11 cellular contexts compared by ENCODE assay signal in the genomic region with DNA sequence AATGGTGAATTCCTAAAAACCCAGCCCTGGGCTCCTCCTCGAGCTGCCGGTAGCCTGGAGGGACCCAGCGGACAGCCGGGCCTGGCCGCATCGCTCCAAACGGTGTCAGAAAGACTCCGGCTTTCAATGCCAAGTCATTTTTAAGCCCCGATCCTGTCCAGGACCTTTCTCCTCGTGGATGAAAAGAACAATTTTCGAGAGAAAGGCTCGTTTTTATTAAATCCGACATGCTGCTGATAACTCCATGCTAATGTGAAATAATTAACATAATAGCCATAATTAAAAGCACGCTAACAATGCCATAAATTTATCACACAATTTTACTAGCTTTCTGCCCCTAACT. TPM values are rescaled to one million over a fixed set of nuclear protein-coding genes. Genes with fewer than 3 reads are reported as not detected.
DNase-seq lines count a peak whose midpoint lies in the region; ATAC-seq, FAIRE-seq and TF ChIP-seq lines count a peak whose summit lies in the region.
"Had no signal": no experiment of that assay in that cellular context is flagged by ENCODE, and none has a peak within 500 bp of the region (broad histone marks: within the 10 kb centered on the region; RNA-seq: fewer than 3 reads in every experiment).

No MANE protein-coding gene starts in this region.

- H3K14ac ChIP-seq in H1 (ENCODE audit: insufficient read length) = no peak overlapping the region

- H3K9me2 ChIP-seq in OCI-LY1 (ENCODE audit: low read depth, low read length) = no peaks in the 10 kb centered on the region

- H4K20me1 ChIP-seq in OCI-LY1 (ENCODE audit: insufficient read depth, low read length) (no peaks in the 10 kb centered on the region), H1 (replicated peaks in 1 of 2; ENCODE audit: control insufficient read depth in 1 of 2, insufficient read depth in 2 of 2, low read length in 2 of 2) (no peaks in the 10 kb centered on the region)

- peak overlapping the region; percentile 73 for H3K9ac ChIP-seq in OCI-LY1 (ENCODE audit: low read length)
- peak overlapping the region in 2 of 4 experiments; percentile 15 to 22; a peak in 1 of 7 replicates for H3K9ac ChIP-seq in H1 (replicated peaks in 1 of 4; ENCODE audit: extremely low read depth in 1 of 4, low read depth in 3 of 4, low read length in 3 of 4)
- no peak overlapping the region for H3K9ac ChIP-seq in rectal smooth muscle tissue (ENCODE audit: low read length)

- H2AK5ac ChIP-seq in H1 (ENCODE audit: low read depth, low read length) = no peak overlapping the region

- H3K27me3 ChIP-seq in OCI-LY1 (ENCODE audit: insufficient read depth, low read length) (no peaks in the 10 kb centered on the region), H1 (replicated peaks in 1 of 4; ENCODE audit: control insufficient read depth in 3 of 4, extremely low read depth in 1 of 4, insufficient read depth in 3 of 4, low read length in 3 of 4) (peaks cover 3 to 40% (median 22%) of the 10 kb centered on the region in 4 experiments; a peak in 6 of 7 replicates), rectal smooth muscle tissue (ENCODE audit: control insufficient read depth, insufficient read depth, low read length) (peaks cover 47% of the 10 kb centered on the region), ovary (peaks cover 6% of the 10 kb centered on the region)

- POLR2A ChIA-PET in H1 (lab: Charles Lee; ENCODE audit: partially characterized antibody) = interaction anchor here (1.1 to 2.1 kb wide), 3 partner anchors 9 to 12 kb away, joined by 4 to 15 read pairs (median 6); no protein-coding TSS in a partner anchor

- H3K36me3 ChIP-seq in OCI-LY1 (ENCODE audit: insufficient read depth, low read length) (no peaks in the 10 kb centered on the region), H1 (ENCODE audit: control insufficient read depth in 2 of 4, insufficient read depth in 4 of 4, low read length in 3 of 4) (no peaks in the 10 kb centered on the region), rectal smooth muscle tissue (ENCODE audit: control insufficient read depth, insufficient read depth, low read length) (no peaks in the 10 kb centered on the region), ovary (no peaks in the 10 kb centered on the region)

- peaks cover 37% of the 10 kb centered on the region for H3K23me2 ChIP-seq in H1 (ENCODE audit: low read depth, low read length)

- H2BK12ac ChIP-seq in H1 (ENCODE audit: low read depth, low read length) = no peak overlapping the region

- TF ChIP-seq RAD21 in H1 (IDR thresholded peaks at IDR 0.05 in 1 of 2, conservative IDR thresholded peaks at IDR 0.05 in 1 of 2; ENCODE audit: low read depth in 2 of 2, low read length in 2 of 2) = no peak

- H2AFZ ChIP-seq in OCI-LY1 (ENCODE audit: low read length) = peak overlapping the region; percentile 70; the same call in 1 of the 2 replicates
- H2AFZ ChIP-seq in H1 (ENCODE audit: low read length) = no peak overlapping the region

- H3F3A ChIP-seq in OCI-LY1 (ENCODE audit: insufficient read depth, low read length) = no peaks in the 10 kb centered on the region

- no peak overlapping the region for H2BK20ac ChIP-seq in H1 (ENCODE audit: low read length)

- peak; percentile 67 for DNase-seq in NCI-H146 (lab: John Stamatoyannopoulos, UW)
- no peak for DNase-seq in NCI-H146 treated with DMSO at 0.1 percent for 48 hours (lab: John Stamatoyannopoulos, UW; ENCODE audit: unreplicated experiment)
- DNase-seq in H1 (ENCODE audit: low read depth in 1 of 2, low spot score in 2 of 2) = no peak
- no peak for DNase-seq in ovary

- H3K4me2 ChIP-seq in OCI-LY1 (ENCODE audit: low read length) (peak overlapping the region; percentile 80), H1 (ENCODE audit: insufficient read depth in 1 of 2, low read depth in 2 of 2, low read length in 2 of 2) (peak overlapping the region; percentile 86 to 94)

- TF ChIP-seq POLR2A in H1 (IDR thresholded peaks at IDR 0.05; ENCODE audit: control extremely low read depth in 1 of 2, low read depth in 2 of 2, low read length in 2 of 2) (no peak; a peak in 1 of 3 replicates), ovary (IDR thresholded peaks at IDR 0.05) (no peak)

- H3K4me3 ChIP-seq in OCI-LY1 (ENCODE audit: low read depth, low read length, poor library complexity, severe bottlenecking) (peak overlapping the region; percentile 66), H1 (ENCODE audit: extremely low read depth in 1 of 4, insufficient read depth in 2 of 4, low read depth in 3 of 4, low read length in 4 of 4) (peak overlapping the region; percentile 26 to 80 (median 32)), rectal smooth muscle tissue (ENCODE audit: low read length) (peak overlapping the region; percentile 42), ovary (no peak overlapping the region)

- intact Hi-C loops in ovary (cut with DNase I) = no loop called here

- no peak overlapping the region for H4K5ac ChIP-seq in H1 (ENCODE audit: insufficient read length, low read depth, low read length)

- H3K79me1 ChIP-seq in H1 (ENCODE audit: low read depth, low read length) = no peaks in the 10 kb centered on the region

- H2BK120ac ChIP-seq in H1 (replicated peaks; ENCODE audit: low read depth, low read length) = peak overlapping the region; percentile 47

- no peak overlapping the region for H3K27ac ChIP-seq in OCI-LY1 (ENCODE audit: low read depth, low read length, poor library complexity, severe bottlenecking)
- no peak overlapping the region for H3K27ac ChIP-seq in H1 (ENCODE audit: low read depth, low read length)
- H3K27ac ChIP-seq in rectal smooth muscle tissue (ENCODE audit: low read depth, low read length) = no peak overlapping the region
- no peak overlapping the region for H3K27ac ChIP-seq in ovary

- H3K4ac ChIP-seq in H1 (replicated peaks; ENCODE audit: insufficient read length, low read depth, low read length) = no peak overlapping the region

- no peak overlapping the region for H3K23ac ChIP-seq in H1 (ENCODE audit: insufficient read length)

- no peak overlapping the region for H2BK15ac ChIP-seq in H1 (ENCODE audit: low read length)

- H3K79me2 ChIP-seq in OCI-LY1 (ENCODE audit: insufficient read depth, low read length) (no peaks in the 10 kb centered on the region), H1 (ENCODE audit: control insufficient read depth in 1 of 2, insufficient read depth in 2 of 2, low read length in 2 of 2) (peaks cover 0 to 10% of the 10 kb centered on the region in 2 experiments; a peak in 2 of 4 replicates)

- TF ChIP-seq CTCF in OCI-LY1 (IDR thresholded peaks at IDR 0.05; ENCODE audit: low read length) = no peak
- no peak for TF ChIP-seq CTCF in H1 (IDR thresholded peaks at IDR 0.05; ENCODE audit: control extremely low read depth in 1 of 3, insufficient read depth in 1 of 3, low read depth in 1 of 3, low read length in 3 of 3)
- TF ChIP-seq CTCF in ovary (IDR thresholded peaks at IDR 0.05) = no peak

- WGBS in H1 (ENCODE audit: extremely low coverage in 1 of 2, insufficient coverage in 1 of 2, insufficient read length in 1 of 2, insufficient replicate concordance in 2 of 2, low coverage in 1 of 2, low lambda C conversion rate in 2 of 2, missing lambda C conversion rate in 1 of 2), 2 experiments = 6% methylated on average over 14 of the region's 14 CpGs; no CpG with 5 or more reads in 1 of the 2 experiments
- WGBS in ovary, 3 donors = 8 to 11% (median 9%) methylated on average over 14 of the region's 14 CpGs

- H3K18ac ChIP-seq in H1 (ENCODE audit: extremely low read depth, low read length) = peak overlapping the region; percentile 53; the same call in 1 of the 2 replicates

- no peak overlapping the region for H3K56ac ChIP-seq in H1 (replicated peaks; ENCODE audit: insufficient read length, low read depth, low read length)

- TF ChIP-seq EP300 in H1 (IDR thresholded peaks at IDR 0.05; ENCODE audit: borderline replicate concordance in 1 of 2, low read depth in 2 of 2, low read length in 2 of 2) (no peak), ovary (IDR thresholded peaks at IDR 0.05) (no peak)

- ATAC-seq in HG02870 (IDR thresholded peaks at IDR 0.05; ENCODE audit: unreplicated experiment) (no peak), GM19328 (IDR thresholded peaks at IDR 0.05; ENCODE audit: unreplicated experiment) (no peak)

- H3K9me3 ChIP-seq in OCI-LY1 (ENCODE audit: low read length) (no peaks in the 10 kb centered on the region), H1 (ENCODE audit: insufficient read depth in 2 of 2, low read depth in 1 of 2, low read length in 1 of 2) (no peaks in the 10 kb centered on the region), ovary (peaks cover 0 to 14% of the 10 kb centered on the region in 2 donors)

- peak overlapping the region; percentile 37; the same call in 1 of the 2 replicates for H2BK5ac ChIP-seq in H1 (ENCODE audit: low read depth, low read length)

- FAIRE-seq in H1 (lab: Jason Lieb, UNC) = no peak
- FAIRE-seq: A204.1 had no signal

- H3K4me1 ChIP-seq in OCI-LY1 (ENCODE audit: insufficient read depth, low read length, severe bottlenecking) = peaks cover 9% of the 10 kb centered on the region
- peaks cover 4 to 22% (median 12%) of the 10 kb centered on the region in 4 experiments for H3K4me1 ChIP-seq in H1 (replicated peaks in 1 of 4; ENCODE audit: control insufficient read depth in 3 of 4, insufficient read depth in 4 of 4, low read length in 3 of 4)
- H3K4me1 ChIP-seq in rectal smooth muscle tissue (ENCODE audit: control insufficient read depth, insufficient read depth, low read length) = no peaks in the 10 kb centered on the region
- peaks cover 7% of the 10 kb centered on the region for H3K4me1 ChIP-seq in ovary (ENCODE audit: insufficient read depth)

- H4K8ac ChIP-seq in H1 (ENCODE audit: extremely low read depth, insufficient read depth, low read length) = no peak overlapping the region

- no peak overlapping the region for H4K91ac ChIP-seq in H1 (replicated peaks; ENCODE audit: insufficient read length, low read length)

- CTCF ChIA-PET in H1 (lab: Charles Lee; ENCODE audit: partially characterized antibody) = interaction anchor here (1.1 to 7.3 kb wide), 12 partner anchors 9 to 354 kb away, joined by 3 to 71 read pairs (median 5); no protein-coding TSS in a partner anchor

RNA-seq across cellular contexts. Expression of gene FOXD3, which starts 4.6 kb away (rescaled TPM):
- total RNA-seq in H1 (2021; fragmentation: NEBNext Ultra II Directional; extraction: Animal tissue kit (Norgen Biotek cat#: 25700)) = 33.7 and 35.8 TPM in 2 replicates
- polyA plus RNA-seq in H1 (2011; rRNA removed) (8.7 and 12.8 TPM in 2 replicates), ovary (under 1 TPM; 0.20 to 0.21 TPM)
- polyA plus RNA-seq in H1 (2011; cell fraction: cytosol; rRNA removed) = 7.3 TPM
- 9.5 TPM for polyA plus RNA-seq in H1 (2011; cell fraction: nucleus; rRNA removed)
- polyA plus RNA-seq in H1 (2012, experiment 1 of 2) = 7.6 to 12.3 TPM (median 11.1 TPM) in 4 replicates
- 10.5 TPM for polyA plus RNA-seq in H1 (2012, experiment 2 of 2)
- polyA plus RNA-seq in H1 (2013, experiment 1 of 2) = 27.2 TPM
- polyA plus RNA-seq in H1 (2013, experiment 2 of 2) = 26.0 TPM
- 1.5 and 2.1 TPM in 2 replicates for polyA minus RNA-seq in H1 (2011; rRNA and poly(A)+ RNA removed)
- polyA minus RNA-seq in H1 (2011; cell fraction: cytosol; rRNA and poly(A)+ RNA removed) = 15.1 TPM
- 9.2 TPM for polyA minus RNA-seq in H1 (2011; cell fraction: nucleus; rRNA and poly(A)+ RNA removed)
- under 1 TPM in 4 of 7 donors, not detected in 3; 0.37 to 0.79 (median 0.53) TPM for total RNA-seq in ovary
- total RNA-seq: cerebellum, mesenteric fat pad had no signal

RNA-seq across cellular contexts. Expression of gene ALG6, which starts 49.6 kb away (rescaled TPM):
- total RNA-seq in H1 (2021; fragmentation: NEBNext Ultra II Directional; extraction: Animal tissue kit (Norgen Biotek cat#: 25700)) = 25.1 and 26.8 TPM in 2 replicates
- polyA plus RNA-seq in H1 (2011; rRNA removed) (8.4 and 17.8 TPM in 2 replicates), ovary (10 to 100 TPM in 1 of 2 donors, 1 to 10 TPM in 1; 6.6 to 14.2 TPM)
- 16.8 TPM for polyA plus RNA-seq in H1 (2011; cell fraction: cytosol; rRNA removed)
- polyA plus RNA-seq in H1 (2011; cell fraction: nucleus; rRNA removed) = 5.4 TPM
- 10.8 to 22.0 TPM (median 11.8 TPM) in 4 replicates for polyA plus RNA-seq in H1 (2012, experiment 1 of 2)
- polyA plus RNA-seq in H1 (2012, experiment 2 of 2) = 2.6 TPM
- 33.2 TPM for polyA plus RNA-seq in H1 (2013, experiment 1 of 2)
- 30.2 TPM for polyA plus RNA-seq in H1 (2013, experiment 2 of 2)
- polyA minus RNA-seq in H1 (2011; rRNA and poly(A)+ RNA removed) = 16.4 and 22.2 TPM in 2 replicates
- polyA minus RNA-seq in H1 (2011; cell fraction: cytosol; rRNA and poly(A)+ RNA removed) = 8.4 TPM
- polyA minus RNA-seq in H1 (2011; cell fraction: nucleus; rRNA and poly(A)+ RNA removed) = 26.5 TPM
- total RNA-seq in ovary = 10 to 100 TPM in 3 of 7 donors, 1 to 10 TPM in 4; 8.1 to 11.8 (median 9.1) TPM

Comparison
In these comparisons a context has a peak if more than half of its experiments do, and no peak if none do; other contexts are left out.
1. RNA of gene FOXD3, which starts 4.6 kb away (total RNA-seq): 33.7 to 35.8 TPM in H1; 0.37 to 0.79 TPM in ovary; every median in the first group is over 10 times any median in the second.